28 cellular contexts compared by ENCODE assay signal in the genomic region with DNA sequence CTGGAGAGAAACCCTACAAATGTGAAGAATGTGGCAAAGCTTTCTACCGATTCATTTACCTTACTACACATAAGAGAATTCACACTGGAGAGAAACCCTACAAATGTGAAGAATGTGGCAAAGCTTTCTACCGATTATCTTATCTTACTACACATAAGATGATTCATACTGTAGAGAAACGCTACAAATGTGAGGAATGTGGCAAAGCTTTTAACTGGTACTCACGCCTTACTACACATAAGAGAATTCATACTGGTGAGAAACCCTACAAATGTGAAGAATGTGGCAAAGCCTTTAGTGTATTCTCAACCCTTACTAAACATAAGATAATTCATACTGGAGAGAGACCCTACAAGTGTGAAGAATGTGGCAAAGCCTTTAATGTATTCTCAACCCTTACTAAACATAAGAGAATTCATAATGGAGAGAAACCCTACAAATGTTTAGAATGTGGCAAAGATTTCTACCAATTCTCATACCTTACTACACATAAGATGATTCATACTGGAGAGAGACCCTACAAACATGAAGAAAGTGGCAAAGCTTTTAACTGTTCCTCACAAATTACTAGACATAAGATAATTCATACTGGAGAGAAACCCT.
"Had no signal": no experiment of that assay in that cellular context is flagged by ENCODE, and none has a peak within 500 bp of the region (broad histone marks: within the 10 kb centered on the region; RNA-seq: fewer than 3 reads in every experiment).

No MANE protein-coding gene starts in this region.

- H3K4me3 ChIP-seq: dorsolateral prefrontal cortex, esophagus muscularis mucosa, gastroesophageal sphincter, heart left ventricle, hepatocyte, mucosa of descending colon, psoas muscle, skin epidermis, stomach, testis, tibial artery had no signal

- H3K27me3 Mint-ChIP-seq: naive B cell; natural killer cell treated with Interleukin-12 subunit alpha and Interleukin-12 subunit beta and Interleukin-15 and Interleukin-18, amount 100 ng/mL, for 72 hours; type B pancreatic cell had no signal

- H3K4me1 ChIP-seq: esophagus muscularis mucosa, foreskin keratinocyte, gastroesophageal sphincter, heart left ventricle, psoas muscle, stomach, testis, tibial artery had no signal

- H3K27ac ChIP-seq: dorsolateral prefrontal cortex, esophagus muscularis mucosa, foreskin keratinocyte, gastroesophageal sphincter, heart left ventricle, hepatocyte, psoas muscle, skin epidermis, stomach, testis, tibial artery had no signal

- H3K27me3 ChIP-seq: dorsolateral prefrontal cortex, esophagus muscularis mucosa, foreskin keratinocyte, gastroesophageal sphincter, heart left ventricle, hepatocyte, stomach, testis, tibial artery had no signal

- H3K27ac Mint-ChIP-seq: mesothelial cell of epicardium; naive B cell; natural killer cell treated with Interleukin-12 subunit alpha and Interleukin-12 subunit beta and Interleukin-15 and Interleukin-18, amount 100 ng/mL, for 72 hours; type B pancreatic cell had no signal

- H3K4me1 Mint-ChIP-seq: mesothelial cell of epicardium, naive B cell, neural crest cell had no signal

- H3K4me3 Mint-ChIP-seq: mesothelial cell of epicardium; naive B cell; natural killer cell treated with Interleukin-12 subunit alpha and Interleukin-12 subunit beta and Interleukin-15 and Interleukin-18, amount 100 ng/mL, for 72 hours; neural crest cell; type B pancreatic cell had no signal

- DNase-seq: dorsolateral prefrontal cortex; effector CD4-positive, alpha-beta T cell; foreskin keratinocyte; heart left ventricle; kidney; mesenchymal stem cell; mucosa of descending colon; naive B cell; psoas muscle; right cardiac atrium; stimulated activated CD4-positive, alpha-beta T cell treated with anti-CD3 and anti-CD28 coated beads, Interleukin-1b, Interleukin-23, amount 100 ng/mL, for 48 hours; stimulated activated CD4-positive, alpha-beta T cell treated with anti-CD3 and anti-CD28 coated beads, Interleukin-4, amount 100 ng/mL, for 1 hour; stimulated activated CD8-positive, alpha-beta memory T cell treated with anti-CD3 and anti-CD28 coated beads, Interleukin-4, amount 100 ng/mL, for 48 hours; stimulated activated naive CD4-positive, alpha-beta T cell treated with Interleukin-2 at 50 U/mL for 16 hours; stomach; substantia nigra; testis; tibial artery had no signal

- H3K9me3 ChIP-seq: testis had no signal

- FAIRE-seq: colon, endothelial cell of umbilical vein, kidney had no signal
